8 cellular contexts compared by ENCODE assay signal in genomic region chr10:84138478-84139125, GRCh38. TPM values are rescaled to one million over a fixed set of nuclear protein-coding genes. Genes with fewer than 3 reads are reported as not detected.
DNase-seq lines count a peak whose midpoint lies in the region; ATAC-seq and TF ChIP-seq lines count a peak whose summit lies in the region.

No MANE protein-coding gene starts in this region.

- H3K27ac Mint-ChIP-seq in GM23338, result peak overlapping the region; percentile 99

- H3K4me3 Mint-ChIP-seq in GM23338, result peak overlapping the region; percentile 99

- no peaks in the 10 kb centered on the region for H3K9me2 ChIP-seq in GM23338 (ENCODE audit: insufficient read depth)

- no peaks in the 10 kb centered on the region for H3K9me3 Mint-ChIP-seq in GM23338

- WGBS in right lobe of liver (ENCODE audit: insufficient coverage, low coverage, low lambda C conversion rate, missing lambda C conversion rate), result 48% methylated on average over 11 of the region's 20 CpGs

- H3K27ac ChIP-seq in ACC112 (ENCODE audit: low read depth, low read length), result peak overlapping the region; percentile 39
- H3K27ac ChIP-seq in GM23338 (ENCODE audit: low read depth), result peak overlapping the region; percentile 55; the same call in 1 of the 2 replicates
- H3K27ac ChIP-seq in brain microvascular endothelial cell, result peak overlapping the region; percentile 82
- H3K27ac ChIP-seq in right lobe of liver, result peak overlapping the region; percentile 79 to 98 (median 97)

- H3K36me3 Mint-ChIP-seq in GM23338 (ENCODE audit: low read depth), result peaks cover 13% of the 10 kb centered on the region

- no peaks in the 10 kb centered on the region for H3F3A ChIP-seq in GM23338 (replicated peaks; ENCODE audit: low read depth)

- peak overlapping the region; percentile 70 for H3K4me2 ChIP-seq in GM23338

- TF ChIP-seq CTCF in GM23338 (conservative IDR thresholded peaks at IDR 0.05; ENCODE audit: low read depth in 2 of 2) (no peak), brain microvascular endothelial cell (IDR thresholded peaks at IDR 0.05; ENCODE audit: low read depth, low read length, missing control alignments) (no peak), right lobe of liver (IDR thresholded peaks at IDR 0.05) (no peak)

- no peak for ATAC-seq in GM23338
- peak in 3 of 4 donors; percentile 11 to 30 (median 19) for ATAC-seq in right lobe of liver
- no peak for ATAC-seq in HG03565 (IDR thresholded peaks at IDR 0.05; ENCODE audit: unreplicated experiment)

- in situ Hi-C loops in brain microvascular endothelial cell (cut with HindIII; ENCODE audit: low pct_ligation_motif_present, low sequenced_read_pairs), result no loop called here

- no peaks in the 10 kb centered on the region for H3K9me3 ChIP-seq in right lobe of liver

- H2AFZ ChIP-seq in ACC112 (ENCODE audit: low read length, unreplicated experiment), result peak overlapping the region; percentile 98
- peak overlapping the region; percentile 79 for H2AFZ ChIP-seq in GM23338

- H3K27me3 ChIP-seq in ACC112 (ENCODE audit: insufficient read depth, low read length), result peaks cover 10% of the 10 kb centered on the region
- no peaks in the 10 kb centered on the region for H3K27me3 ChIP-seq in GM23338 (ENCODE audit: insufficient read depth)
- H3K27me3 ChIP-seq in brain microvascular endothelial cell (replicated peaks), result no peaks in the 10 kb centered on the region
- no peaks in the 10 kb centered on the region for H3K27me3 ChIP-seq in right lobe of liver

- H3K79me2 ChIP-seq in ACC112 (ENCODE audit: control insufficient read depth, insufficient read depth, low read length, unreplicated experiment) (peaks cover 28% of the 10 kb centered on the region), GM23338 (replicated peaks; ENCODE audit: insufficient read depth) (peaks cover 24% of the 10 kb centered on the region)

- H3K36me3 ChIP-seq in ACC112 (ENCODE audit: insufficient read depth, low read length) (peaks cover 14% of the 10 kb centered on the region), GM23338 (ENCODE audit: insufficient read depth) (peaks cover 8% of the 10 kb centered on the region; the same call in 1 of the 2 replicates), brain microvascular endothelial cell (replicated peaks) (peaks cover 3% of the 10 kb centered on the region), right lobe of liver (peaks cover 0 to 23% (median 5%) of the 10 kb centered on the region in 4 donors)

- DNase-seq in GM23338 (ENCODE audit: low spot score) (peak; percentile 32), T-helper 2 cell (peak in 3 of 5 experiments; percentile 31 to 86 (median 52)), brain microvascular endothelial cell (no peak), right lobe of liver (peak in 2 of 3 donors; percentile 28 to 49), T1000 (lab: John Stamatoyannopoulos, UW) (no peak)
- DNase-seq in stimulated activated CD8-positive, alpha-beta memory T cell treated with anti-CD3 and anti-CD28 coated beads, Interleukin-2, amount 100 ng/mL, for 48 hours (ENCODE audit: low read depth in 2 of 2), result peak; percentile 19 to 51

- H3K4me1 ChIP-seq in ACC112 (ENCODE audit: control insufficient read depth, insufficient read depth, low read length, unreplicated experiment) (peaks cover 16% of the 10 kb centered on the region), GM23338 (ENCODE audit: insufficient read depth) (peaks cover 5% of the 10 kb centered on the region), right lobe of liver (peaks cover 0 to 14% (median 6%) of the 10 kb centered on the region in 4 donors)

- H3K27me3 Mint-ChIP-seq in GM23338 (ENCODE audit: insufficient read depth, low read depth, poor library complexity), result peaks cover 9% of the 10 kb centered on the region

- H4K20me1 ChIP-seq in GM23338 (replicated peaks; ENCODE audit: insufficient read depth), result no peaks in the 10 kb centered on the region

- H3K4me3 ChIP-seq in ACC112 (ENCODE audit: low read depth, low read length) (peak overlapping the region; percentile 99), GM23338 (peak overlapping the region; percentile 47), brain microvascular endothelial cell (ENCODE audit: low read depth, low read length) (peak overlapping the region; percentile 58), right lobe of liver (peak overlapping the region; percentile 96 to 100 (median 97))

- intact Hi-C loops in right lobe of liver (cut with DNase I), result no loop called here

- H3K4me1 Mint-ChIP-seq in GM23338, result peaks cover 19% of the 10 kb centered on the region; the same call in 2 of the 3 replicates

- TF ChIP-seq POLR2A in right lobe of liver (IDR thresholded peaks at IDR 0.05), result no peak

TF ChIP-seq in GM23338, 12 proteins besides CTCF, POLR2A, EP300 and RAD21 (continues in another document):
- TF ChIP-seq STAT1 (IDR thresholded peaks at IDR 0.05; ENCODE audit: unreplicated experiment), result no peak
- no peak for TF ChIP-seq JUNB (IDR thresholded peaks at IDR 0.05; ENCODE audit: unreplicated experiment)
- no peak for TF ChIP-seq EZH2phosphoT487 (IDR thresholded peaks at IDR 0.05; ENCODE audit: unreplicated experiment)
- TF ChIP-seq ZNF462 (CRISPR knock-in tag; IDR thresholded peaks at IDR 0.05), result no peak
- no peak for TF ChIP-seq ZNF331 (CRISPR knock-in tag; IDR thresholded peaks at IDR 0.05; ENCODE audit: low read depth)
- TF ChIP-seq NANOG (IDR thresholded peaks at IDR 0.05; ENCODE audit: borderline replicate concordance), result no peak

RNA-seq across cellular contexts. Expression of gene GHITM, which starts 0.7 kb away (rescaled TPM):
- 105 and 106 TPM in 2 replicates for total RNA-seq in GM23338 (2014; rRNA removed; shearing (Covaris generic))
- 95.9 and 97.1 TPM in 2 replicates for polyA plus RNA-seq in GM23338 (2016; fragmentation: Nextera tagmentation; extraction: Ambion mirVana)
- total RNA-seq in right lobe of liver, result 100 to 1,000 TPM; 133 to 231 (median 166) TPM

RNA-seq across cellular contexts. Expression of gene GPR15LG, which starts 35.0 kb away (rescaled TPM):
- total RNA-seq in GM23338 (2014; rRNA removed; shearing (Covaris generic)), result not detected in 2 replicates
- polyA plus RNA-seq in GM23338 (2016; fragmentation: Nextera tagmentation; extraction: Ambion mirVana), result not detected in 2 replicates
- total RNA-seq in right lobe of liver, result not detected

RNA-seq across cellular contexts. Expression of gene CDHR1, which starts 55.7 kb away (rescaled TPM):
- 6.6 and 6.7 TPM in 2 replicates for total RNA-seq in GM23338 (2014; rRNA removed; shearing (Covaris generic))
- polyA plus RNA-seq in GM23338 (2016; fragmentation: Nextera tagmentation; extraction: Ambion mirVana), result 3.2 TPM in 2 replicates
- total RNA-seq in right lobe of liver, result under 1 TPM in 5 of 6 experiments, not detected in 1; 0.09 to 0.42 (median 0.19) TPM

Comparison
In these comparisons a context has a peak if more than half of its experiments do, and no peak if none do; other contexts are left out.
1. H3K27ac ChIP-seq: peak in every context shown above with its lines; median percentile 97 in right lobe of liver; 82 in brain microvascular endothelial cell; 55 in GM23338; 39 in ACC112.
2. H3K4me3 ChIP-seq: peak in every context shown above with its lines; median percentile 99 in ACC112; 97 in right lobe of liver; 58 in brain microvascular endothelial cell; 47 in GM23338.
3. ATAC-seq: peak in right lobe of liver (3 of 4); none in GM23338 (single experiment) and HG03565 (single experiment).
4. DNase-seq: peak in GM23338 (single experiment), T-helper 2 cell (3 of 5), right lobe of liver (2 of 3) and stimulated activated CD8-positive, alpha-beta memory T cell treated with anti-CD3 and anti-CD28 coated beads, Interleukin-2, amount 100 ng/mL, for 48 hours (2 of 2); none in brain microvascular endothelial cell (single experiment) and T1000 (single experiment).